12 cellular contexts compared by ENCODE assay signal in genomic region chr21:42684109-42684916, GRCh38. TPM values are rescaled to one million over a fixed set of nuclear protein-coding genes. Genes with fewer than 3 reads are reported as not detected.
A peak's percentile ranks its signal among the peaks of the same experiment; 100 is the strongest.
DNase-seq lines count a peak whose midpoint lies in the region; ATAC-seq, FAIRE-seq and TF ChIP-seq lines count a peak whose summit lies in the region.
"Had no signal": no experiment of that assay in that cellular context is flagged by ENCODE, and none has a peak within 500 bp of the region (broad histone marks: within the 10 kb centered on the region; RNA-seq: fewer than 3 reads in every experiment).

No MANE protein-coding gene starts in this region.

- FAIRE-seq in GM12891 (lab: Jason Lieb, UNC) = no peak

- no peak overlapping the region for H3K4me2 ChIP-seq in neural progenitor cell

- H3K4me3 Mint-ChIP-seq in CD4-positive, CD25-positive, alpha-beta regulatory T cell = peak overlapping the region; percentile 72 to 97 (median 86)
- H3K4me3 Mint-ChIP-seq in neural progenitor cell (no peak overlapping the region), type B pancreatic cell (no peak overlapping the region)
- H3K4me3 Mint-ChIP-seq: memory B cell had no signal

- H3K36me3 ChIP-seq in CD4-positive, CD25-positive, alpha-beta regulatory T cell (ENCODE audit: control insufficient read depth, insufficient read depth, low read length) = no peaks in the 10 kb centered on the region
- H3K36me3 ChIP-seq in neural progenitor cell = no peaks in the 10 kb centered on the region
- H3K36me3 ChIP-seq: esophagus squamous epithelium had no signal

- peak overlapping the region; percentile 66 for H3K4me3 ChIP-seq in CD4-positive, CD25-positive, alpha-beta regulatory T cell (ENCODE audit: low read depth, low read length)
- H3K4me3 ChIP-seq in neural progenitor cell = no peak overlapping the region
- H3K4me3 ChIP-seq: esophagus squamous epithelium had no signal

- H3K9me3 ChIP-seq in CD4-positive, CD25-positive, alpha-beta regulatory T cell (ENCODE audit: control insufficient read depth in 2 of 2, low read length in 2 of 2) = no peaks in the 10 kb centered on the region
- no peaks in the 10 kb centered on the region for H3K9me3 ChIP-seq in neural progenitor cell (ENCODE audit: low read depth)
- H3K9me3 ChIP-seq: esophagus squamous epithelium had no signal

- H3K27me3 Mint-ChIP-seq in CD4-positive, CD25-positive, alpha-beta regulatory T cell = no peaks in the 10 kb centered on the region
- H3K27me3 Mint-ChIP-seq in neural progenitor cell (ENCODE audit: insufficient read depth, low read depth) = peaks cover 4% of the 10 kb centered on the region
- peaks cover 3% of the 10 kb centered on the region for H3K27me3 Mint-ChIP-seq in type B pancreatic cell

- H3K27ac Mint-ChIP-seq in CD4-positive, CD25-positive, alpha-beta regulatory T cell = peak overlapping the region; percentile 91 to 95 (median 94)
- peak overlapping the region; percentile 63 for H3K27ac Mint-ChIP-seq in neural progenitor cell
- no peak overlapping the region for H3K27ac Mint-ChIP-seq in type B pancreatic cell
- H3K27ac Mint-ChIP-seq: memory B cell had no signal

- peak in 2 of 3 donors; percentile 54 to 86 for DNase-seq in CD4-positive, CD25-positive, alpha-beta regulatory T cell
- peak; percentile 69 for DNase-seq in RPMI7951 (ENCODE audit: low read depth)
- DNase-seq in activated T-cell treated with anti-CD3 and anti-CD28 coated beads, Interleukin-2, amount 50 U/mL, for 48 hours = peak; percentile 66 to 69
- DNase-seq in neural progenitor cell (ENCODE audit: low spot score) = no peak
- DNase-seq in type B pancreatic cell (ENCODE audit: extremely low spot score, unreplicated experiment) = no peak
- no peak for DNase-seq in erythroblast (lab: John Stamatoyannopoulos, UW)
- DNase-seq in GM12891 (ENCODE audit: insufficient read length, low spot score) = no peak
- DNase-seq: DMS153, esophagus squamous epithelium had no signal

- TF ChIP-seq CTCF in neural progenitor cell (IDR thresholded peaks at IDR 0.05) = no peak
- no peak for TF ChIP-seq CTCF in type B pancreatic cell (conservative IDR thresholded peaks at IDR 0.05)

- no peaks in the 10 kb centered on the region for H3K79me2 ChIP-seq in neural progenitor cell (ENCODE audit: low read depth)

- H2AFZ ChIP-seq in neural progenitor cell (replicated peaks) = no peak overlapping the region

- peak overlapping the region; percentile 69 for H3K27ac ChIP-seq in CD4-positive, CD25-positive, alpha-beta regulatory T cell (ENCODE audit: insufficient read depth, low read length, poor library complexity, severe bottlenecking)
- no peak overlapping the region for H3K27ac ChIP-seq in neural progenitor cell
- H3K27ac ChIP-seq: esophagus squamous epithelium, HL-60 had no signal

- H3K4me1 Mint-ChIP-seq in CD4-positive, CD25-positive, alpha-beta regulatory T cell = peaks cover 19 to 57% (median 31%) of the 10 kb centered on the region in 4 donors
- H3K4me1 Mint-ChIP-seq in neural progenitor cell (peaks cover 25% of the 10 kb centered on the region), type B pancreatic cell (ENCODE audit: unreplicated experiment) (peaks cover 3% of the 10 kb centered on the region)

- TF ChIP-seq POLR2A in erythroblast (IDR thresholded peaks at IDR 0.05; ENCODE audit: low read length) = no peak
- no peak for TF ChIP-seq POLR2A in GM12891 (IDR thresholded peaks at IDR 0.05; ENCODE audit: low read depth, low read length)

- H3K36me3 Mint-ChIP-seq in CD4-positive, CD25-positive, alpha-beta regulatory T cell = peaks cover 8% of the 10 kb centered on the region
- H3K36me3 Mint-ChIP-seq in neural progenitor cell = peaks cover 12% of the 10 kb centered on the region
- peaks cover 6% of the 10 kb centered on the region for H3K36me3 Mint-ChIP-seq in type B pancreatic cell
- H3K36me3 Mint-ChIP-seq: memory B cell had no signal

- H3F3A ChIP-seq in neural progenitor cell (ENCODE audit: low read depth) = no peaks in the 10 kb centered on the region

- H3K9ac ChIP-seq in neural progenitor cell = no peak overlapping the region

- peaks cover 32% of the 10 kb centered on the region for H3K4me1 ChIP-seq in CD4-positive, CD25-positive, alpha-beta regulatory T cell (ENCODE audit: control insufficient read depth, insufficient read depth, low read length, poor library complexity, severe bottlenecking)
- H3K4me1 ChIP-seq in neural progenitor cell = no peaks in the 10 kb centered on the region

- ATAC-seq in CD4-positive, CD25-positive, alpha-beta regulatory T cell (ENCODE audit: low read depth in 2 of 2) = peak; percentile 69 to 75
- ATAC-seq in GM21390 (IDR thresholded peaks at IDR 0.05; ENCODE audit: unreplicated experiment) = no peak

- H3K27me3 ChIP-seq in CD4-positive, CD25-positive, alpha-beta regulatory T cell (ENCODE audit: control insufficient read depth, insufficient read depth, low read length) = no peaks in the 10 kb centered on the region
- no peaks in the 10 kb centered on the region for H3K27me3 ChIP-seq in neural progenitor cell

- H4K20me1 ChIP-seq in neural progenitor cell (ENCODE audit: low read depth) = peaks cover 40% of the 10 kb centered on the region

- no peaks in the 10 kb centered on the region for H3K9me3 Mint-ChIP-seq in CD4-positive, CD25-positive, alpha-beta regulatory T cell
- H3K9me3 Mint-ChIP-seq in neural progenitor cell (peaks cover 9% of the 10 kb centered on the region), type B pancreatic cell (no peaks in the 10 kb centered on the region)
- H3K9me3 Mint-ChIP-seq: memory B cell had no signal

TF ChIP-seq in GM12891, 5 proteins besides CTCF, POLR2A, EP300 and RAD21:
- TF ChIP-seq PAX5 (IDR thresholded peaks at IDR 0.05; ENCODE audit: insufficient read depth, low read length, severe bottlenecking) (no peak), SPI1 (IDR thresholded peaks at IDR 0.05; ENCODE audit: low read depth, low read length) (no peak), TAF1 (IDR thresholded peaks at IDR 0.05; ENCODE audit: low read depth, low read length) (no peak), POU2F2 (IDR thresholded peaks at IDR 0.05; ENCODE audit: low read depth, low read length) (no peak), POLR2AphosphoS5 (IDR thresholded peaks at IDR 0.05; ENCODE audit: low read depth, low read length) (no peak)

RNA-seq across cellular contexts. Expression of gene PDE9A, which starts 30.9 kb away (rescaled TPM):
- 7.3 TPM for total RNA-seq in CD4-positive, CD25-positive, alpha-beta regulatory T cell
- 1 to 10 TPM; 1.4 to 3.5 (median 2.3) TPM for polyA plus RNA-seq in CD4-positive, CD25-positive, alpha-beta regulatory T cell
- not detected in 2 replicates for total RNA-seq in RPMI7951 (2014; rRNA removed; shearing (Covaris generic))
- 40.2 and 41.0 TPM in 2 replicates for total RNA-seq in neural progenitor cell (ENCODE audit: low replicate concordance)
- 15.2 and 18.6 TPM in 2 replicates for total RNA-seq in type B pancreatic cell (ENCODE audit: low replicate concordance)
- 2.6 TPM for polyA plus RNA-seq in GM12891 (2012; ENCODE audit: low read depth, missing spikeins)

Comparison
In these comparisons a context has a peak if more than half of its experiments do, and no peak if none do; other contexts are left out.
1. DNase-seq: peak in CD4-positive, CD25-positive, alpha-beta regulatory T cell (2 of 3), RPMI7951 (single experiment) and activated T-cell treated with anti-CD3 and anti-CD28 coated beads, Interleukin-2, amount 50 U/mL, for 48 hours (2 of 2); none in neural progenitor cell (single experiment), type B pancreatic cell (single experiment), erythroblast (0 of 2) and GM12891 (single experiment).
2. H3K4me3 Mint-ChIP-seq: peak in CD4-positive, CD25-positive, alpha-beta regulatory T cell (4 of 4); none in neural progenitor cell (single experiment) and type B pancreatic cell (single experiment).